Comparison of ENCODE assay signal across 18 cellular contexts in the genomic region with DNA sequence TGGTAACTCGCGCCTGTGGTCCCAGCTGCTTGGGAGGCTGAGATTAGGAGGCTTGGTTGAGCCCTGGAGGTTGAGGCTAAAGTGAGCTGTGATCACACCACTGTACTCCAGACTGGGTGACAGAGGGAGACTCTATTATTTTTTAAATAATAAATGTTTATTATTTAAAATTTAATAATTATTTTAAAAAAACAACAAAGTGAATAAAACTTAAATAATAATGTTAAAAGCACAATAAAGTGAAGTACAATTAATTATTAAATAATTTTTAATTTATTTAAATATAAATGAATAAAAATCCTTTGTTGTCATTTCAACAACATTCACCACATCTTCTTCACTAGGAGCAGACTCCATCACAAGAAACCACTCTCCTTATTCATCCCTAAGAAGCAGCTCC.
"Had no signal": no experiment of that assay in that cellular context is flagged by ENCODE, and none has a peak within 500 bp of the region (broad histone marks: within the 10 kb centered on the region; RNA-seq: fewer than 3 reads in every experiment).

No MANE protein-coding gene starts in this region.

- DNase-seq: effector memory CD4-positive, alpha-beta T cell; glutamatergic neuron; islet precursor cell; mammary epithelial cell; mucosa of descending colon; natural killer cell; ovary; sigmoid colon; stimulated activated CD4-positive, alpha-beta T cell treated with anti-CD3 and anti-CD28 coated beads, Interleukin-12 subunit alpha, Interleukin-12 subunit beta, amount 100 ng/mL, for 4 hours; stimulated activated naive CD4-positive, alpha-beta T cell treated with Interleukin-2 at 50 U/mL for 16 hours; trophoblast cell had no signal

- H3K36me3 ChIP-seq: ovary had no signal

- H3K27ac ChIP-seq: epithelial cell of prostate, esophagus muscularis mucosa, gastroesophageal sphincter, ovary, right atrium auricular region, sigmoid colon, skin epidermis had no signal

- H3K27me3 ChIP-seq: esophagus muscularis mucosa, gastroesophageal sphincter, ovary, right atrium auricular region, sigmoid colon had no signal

- H3K4me1 Mint-ChIP-seq: neural crest cell had no signal

- H3K4me3 Mint-ChIP-seq: natural killer cell, neural crest cell had no signal

- H3K36me3 Mint-ChIP-seq: natural killer cell had no signal

- H3K4me1 ChIP-seq: esophagus muscularis mucosa, gastroesophageal sphincter, right atrium auricular region, sigmoid colon had no signal

- H3K9me3 Mint-ChIP-seq: natural killer cell, neural crest cell had no signal

- H3K4me3 ChIP-seq: esophagus muscularis mucosa, gastroesophageal sphincter, mucosa of descending colon, ovary, right atrium auricular region, sigmoid colon, skin epidermis had no signal

- ATAC-seq: gastroesophageal sphincter, left lobe of liver, natural killer cell had no signal

- H3K9me3 ChIP-seq: esophagus muscularis mucosa, gastroesophageal sphincter, mucosa of descending colon, ovary, right atrium auricular region, sigmoid colon had no signal
